In the genomic region with DNA sequence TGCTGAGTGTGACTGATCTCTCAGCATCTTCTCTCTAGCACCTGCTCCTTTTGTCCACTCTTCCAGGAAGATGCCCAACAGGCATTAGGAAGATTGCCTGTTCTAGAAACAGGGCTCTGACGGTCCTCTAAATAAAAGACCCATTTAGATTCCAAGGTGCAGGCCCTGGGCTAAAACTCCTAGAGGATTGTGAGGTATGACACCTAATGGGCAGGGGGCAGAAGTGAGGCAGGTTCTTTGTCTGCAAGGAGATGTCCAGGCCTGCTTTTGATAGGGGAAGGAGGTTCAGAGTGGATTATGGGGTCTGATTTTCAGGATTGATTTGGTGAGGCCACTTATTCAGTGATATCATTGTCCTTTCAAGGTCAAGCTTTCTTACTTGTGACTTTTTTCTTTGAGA, we compare ENCODE assay signal across 1 cellular context.
TF ChIP-seq lines count a peak whose summit lies in the region.

No MANE protein-coding gene starts in this region.

TF ChIP-seq in HepG2, 621 proteins besides CTCF, POLR2A, EP300 and RAD21 (continued from another document):
- TF ChIP-seq, protein P1, sequence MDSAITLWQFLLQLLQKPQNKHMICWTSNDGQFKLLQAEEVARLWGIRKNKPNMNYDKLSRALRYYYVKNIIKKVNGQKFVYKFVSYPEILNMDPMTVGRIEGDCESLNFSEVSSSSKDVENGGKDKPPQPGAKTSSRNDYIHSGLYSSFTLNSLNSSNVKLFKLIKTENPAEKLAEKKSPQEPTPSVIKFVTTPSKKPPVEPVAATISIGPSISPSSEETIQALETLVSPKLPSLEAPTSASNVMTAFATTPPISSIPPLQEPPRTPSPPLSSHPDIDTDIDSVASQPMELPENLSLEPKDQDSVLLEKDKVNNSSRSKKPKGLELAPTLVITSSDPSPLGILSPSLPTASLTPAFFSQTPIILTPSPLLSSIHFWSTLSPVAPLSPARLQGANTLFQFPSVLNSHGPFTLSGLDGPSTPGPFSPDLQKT (CRISPR knock-in tag; IDR thresholded peaks at IDR 0.05; ENCODE audit: borderline replicate concordance): no peak
